ENCODE assay signal across 8 cellular contexts in genomic region chr5:42889311-42889933, GRCh38.
A peak's percentile ranks its signal among the peaks of the same experiment; 100 is the strongest.
DNase-seq lines count a peak whose midpoint lies in the region; ATAC-seq, FAIRE-seq and TF ChIP-seq lines count a peak whose summit lies in the region.

No MANE protein-coding gene starts in this region.

- TF ChIP-seq CTCF in AG10803 (conservative IDR thresholded peaks at IDR 0.05; ENCODE audit: low read length) = peak; percentile 95

- peak; percentile 68 for DNase-seq in AG10803 (ENCODE audit: low read depth)
- peak; percentile 84 to 86 for DNase-seq in NCI-H2081 (lab: John Stamatoyannopoulos, UW)
- DNase-seq in brain pericyte (ENCODE audit: low read depth, low spot score) = peak; percentile 15
- peak; percentile 77 for DNase-seq in iPS-NIHi7 (ENCODE audit: extremely low spot score)
- DNase-seq in stimulated activated CD4-positive, alpha-beta T cell treated with anti-CD3 and anti-CD28 coated beads, Interleukin-15, amount 100 ng/mL, for 24 hours = peak; percentile 77

- ATAC-seq in GM18861 (IDR thresholded peaks at IDR 0.05; ENCODE audit: unreplicated experiment) = peak; percentile 91
- ATAC-seq in HG03060 (IDR thresholded peaks at IDR 0.05; ENCODE audit: low read depth, unreplicated experiment) = peak; percentile 60

- FAIRE-seq in TTC549 (lab: Jason Lieb, UNC) = peak; percentile 55

- no peak overlapping the region for H3K4me3 ChIP-seq in AG10803 (ENCODE audit: low read length)

Comparison
In these comparisons a context has a peak if more than half of its experiments do, and no peak if none do; other contexts are left out.
1. DNase-seq: peak in every context shown above with its lines; median percentile 85 in NCI-H2081; 77 in iPS-NIHi7; 77 in stimulated activated CD4-positive, alpha-beta T cell treated with anti-CD3 and anti-CD28 coated beads, Interleukin-15, amount 100 ng/mL, for 24 hours; 68 in AG10803; 15 in brain pericyte.